ENCODE assay signal across 13 cellular contexts in the genomic region with DNA sequence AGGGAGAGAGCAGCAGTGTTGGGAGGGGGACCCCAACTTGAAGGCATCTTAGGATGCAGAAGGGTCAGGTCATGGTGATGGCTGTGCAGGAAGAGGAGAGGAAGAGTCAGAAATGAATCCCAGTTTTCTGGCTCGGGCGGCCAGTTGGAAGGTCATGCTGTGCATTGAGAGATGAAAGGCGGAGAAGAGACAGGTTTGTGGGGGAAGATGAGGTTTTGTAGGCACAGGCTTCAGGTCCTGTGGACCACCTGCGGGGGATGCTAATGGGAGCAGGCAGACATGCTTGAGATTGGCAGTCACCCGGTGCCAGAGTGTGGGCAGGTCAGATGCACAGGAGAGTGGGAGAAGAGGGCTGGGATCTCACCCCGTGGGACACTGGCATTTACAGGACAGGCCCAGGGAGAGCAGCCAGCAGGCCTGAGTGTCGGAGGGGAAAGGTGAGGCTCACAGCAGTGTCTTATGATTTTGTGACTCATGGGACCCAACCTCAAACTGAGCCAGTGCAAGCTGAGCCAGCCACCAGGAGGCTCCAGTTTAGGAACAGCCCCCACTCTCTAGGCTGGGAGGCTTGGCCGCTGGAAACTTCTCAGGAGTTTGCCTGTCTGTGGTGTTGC. TPM values are rescaled to one million over a fixed set of nuclear protein-coding genes. Genes with fewer than 3 reads are reported as not detected.
DNase-seq lines count a peak whose midpoint lies in the region; ATAC-seq and TF ChIP-seq lines count a peak whose summit lies in the region.
"Had no signal": no experiment of that assay in that cellular context is flagged by ENCODE, and none has a peak within 500 bp of the region (broad histone marks: within the 10 kb centered on the region; RNA-seq: fewer than 3 reads in every experiment).

No MANE protein-coding gene starts in this region.

- POLR2A ChIA-PET in naive thymus-derived CD4-positive, alpha-beta T cell (lab: Charles Lee): no interaction called here

- TF ChIP-seq POLR2A in transverse colon (IDR thresholded peaks at IDR 0.05): no peak

- WGBS in transverse colon (ENCODE audit: low coverage in 1 of 2), 2 donors: 86 to 93% methylated on average over 7 to 8 of the region's 8 CpGs

- TF ChIP-seq EP300 in transverse colon (IDR thresholded peaks at IDR 0.05; ENCODE audit: low read depth): no peak

- H3K36me3 Mint-ChIP-seq in naive thymus-derived CD4-positive, alpha-beta T cell: no peaks in the 10 kb centered on the region
- H3K36me3 Mint-ChIP-seq: activated CD4-positive, alpha-beta memory T cell treated with anti-CD3 and anti-CD28 coated beads for 36 hours; activated naive CD4-positive, alpha-beta T cell treated with anti-CD3 and anti-CD28 coated beads, Interleukin-2, amount 50 U/mL, for 24 hours; IgD-negative memory B cell had no signal

- H3K4me3 ChIP-seq in MG63: no peak overlapping the region
- no peak overlapping the region for H3K4me3 ChIP-seq in naive thymus-derived CD4-positive, alpha-beta T cell (ENCODE audit: low read length)
- H3K4me3 ChIP-seq in transverse colon: no peak overlapping the region
- H3K4me3 ChIP-seq: skin epidermis had no signal

- intact Hi-C loops in naive thymus-derived CD4-positive, alpha-beta T cell (cut with micrococcal nuclease): no loop called here
- intact Hi-C loops in transverse colon (cut with DNase I; ENCODE audit: low total_unique reads): no loop called here

- in situ Hi-C loops in transverse colon (cut with MboI; ENCODE audit: low pct_ligation_motif_present in 1 of 4, low pct_unique_long_range_greater_than_20kb in 1 of 4, low sequenced_read_pairs in 3 of 4): no loop called here

- peak; percentile 42 for ATAC-seq in esophagus mucosa
- peak; percentile 22 for ATAC-seq in naive thymus-derived CD4-positive, alpha-beta T cell
- no peak for ATAC-seq in HG03378 (IDR thresholded peaks at IDR 0.05; ENCODE audit: unreplicated experiment)

- no peaks in the 10 kb centered on the region for H3K36me3 ChIP-seq in MG63
- no peaks in the 10 kb centered on the region for H3K36me3 ChIP-seq in naive thymus-derived CD4-positive, alpha-beta T cell (ENCODE audit: control insufficient read depth in 2 of 3, insufficient read depth in 3 of 3, low read length in 3 of 3)
- H3K36me3 ChIP-seq in transverse colon: no peaks in the 10 kb centered on the region

- H3K4me3 Mint-ChIP-seq in naive thymus-derived CD4-positive, alpha-beta T cell: no peak overlapping the region
- H3K4me3 Mint-ChIP-seq: activated CD4-positive, alpha-beta memory T cell treated with anti-CD3 and anti-CD28 coated beads for 36 hours; activated naive CD4-positive, alpha-beta T cell treated with anti-CD3 and anti-CD28 coated beads, Interleukin-2, amount 50 U/mL, for 24 hours; IgD-negative memory B cell had no signal

- H3K27me3 Mint-ChIP-seq in naive thymus-derived CD4-positive, alpha-beta T cell: peaks cover 0 to 3% (median 0%) of the 10 kb centered on the region in 5 donors
- H3K27me3 Mint-ChIP-seq: activated CD4-positive, alpha-beta memory T cell treated with anti-CD3 and anti-CD28 coated beads for 36 hours; activated naive CD4-positive, alpha-beta T cell treated with anti-CD3 and anti-CD28 coated beads, Interleukin-2, amount 50 U/mL, for 24 hours had no signal

- H3K27me3 ChIP-seq in MG63 (no peaks in the 10 kb centered on the region), transverse colon (no peaks in the 10 kb centered on the region)
- no peaks in the 10 kb centered on the region for H3K27me3 ChIP-seq in naive thymus-derived CD4-positive, alpha-beta T cell (ENCODE audit: control insufficient read depth in 2 of 2, insufficient read depth in 2 of 2, low read length in 2 of 2)

- peak overlapping the region in 1 of 9 donors; percentile 33 for H3K27ac Mint-ChIP-seq in naive thymus-derived CD4-positive, alpha-beta T cell
- H3K27ac Mint-ChIP-seq: activated CD4-positive, alpha-beta memory T cell treated with anti-CD3 and anti-CD28 coated beads for 36 hours; activated naive CD4-positive, alpha-beta T cell treated with anti-CD3 and anti-CD28 coated beads, Interleukin-2, amount 50 U/mL, for 24 hours; IgD-negative memory B cell had no signal

- CTCF ChIA-PET in naive thymus-derived CD4-positive, alpha-beta T cell (lab: Charles Lee): no interaction called here

- no peak for TF ChIP-seq CTCF in transverse colon (IDR thresholded peaks at IDR 0.05)

- H3K4me1 Mint-ChIP-seq in naive thymus-derived CD4-positive, alpha-beta T cell: peaks cover 0 to 16% (median 13%) of the 10 kb centered on the region in 7 donors
- H3K4me1 Mint-ChIP-seq: IgD-negative memory B cell had no signal

- peak; percentile 21 for DNase-seq in EL
- peak; percentile 2 for DNase-seq in MG63
- DNase-seq in naive thymus-derived CD4-positive, alpha-beta T cell: no peak
- no peak for DNase-seq in nucleus accumbens (lab: John Stamatoyannopoulos, UW)
- no peak for DNase-seq in NCI-H226
- DNase-seq in transverse colon: no peak
- DNase-seq: activated CD4-positive, alpha-beta memory T cell treated with anti-CD3 and anti-CD28 coated beads for 36 hours; NCI-H1930 had no signal

- H3K27ac ChIP-seq in naive thymus-derived CD4-positive, alpha-beta T cell (ENCODE audit: low read depth, low read length): no peak overlapping the region
- H3K27ac ChIP-seq in transverse colon: no peak overlapping the region

- peaks cover 0 to 6% of the 10 kb centered on the region in 2 donors for H3K4me1 ChIP-seq in naive thymus-derived CD4-positive, alpha-beta T cell (ENCODE audit: control insufficient read depth in 2 of 2, insufficient read depth in 2 of 2, low read length in 2 of 2)
- H3K4me1 ChIP-seq in transverse colon: peaks cover 0 to 23% (median 6%) of the 10 kb centered on the region in 4 donors

- no peaks in the 10 kb centered on the region for H3K9me3 Mint-ChIP-seq in naive thymus-derived CD4-positive, alpha-beta T cell
- H3K9me3 Mint-ChIP-seq: activated CD4-positive, alpha-beta memory T cell treated with anti-CD3 and anti-CD28 coated beads for 36 hours; activated naive CD4-positive, alpha-beta T cell treated with anti-CD3 and anti-CD28 coated beads, Interleukin-2, amount 50 U/mL, for 24 hours had no signal

- H3K9me3 ChIP-seq in MG63: no peaks in the 10 kb centered on the region
- H3K9me3 ChIP-seq in naive thymus-derived CD4-positive, alpha-beta T cell (ENCODE audit: control insufficient read depth in 2 of 3, low read length in 3 of 3): no peaks in the 10 kb centered on the region
- H3K9me3 ChIP-seq in transverse colon: no peaks in the 10 kb centered on the region

RNA-seq across cellular contexts. Expression of a gene that starts 17.5 kb away (rescaled TPM):
- 0.36 and 87.7 TPM in 2 replicates for total RNA-seq in MG63 (2014; rRNA removed; shearing (Covaris generic); ENCODE audit: low replicate concordance)
- total RNA-seq in esophagus mucosa (10.1 TPM), transverse colon (100 to 1,000 TPM in 1 of 4 donors, 10 to 100 TPM in 2, 1 to 10 TPM in 1; 7.9 to 193 (median 13.3) TPM)
- total RNA-seq in naive thymus-derived CD4-positive, alpha-beta T cell: 10 to 100 TPM in 4 of 5 experiments, 1 to 10 TPM in 1; 6.7 to 17.8 (median 14.1) TPM
- polyA plus RNA-seq in naive thymus-derived CD4-positive, alpha-beta T cell: 1 to 10 TPM; 3.0 to 3.3 TPM

Comparison
In these comparisons a context has a peak if more than half of its experiments do, and no peak if none do; other contexts are left out.
1. DNase-seq: peak in EL (single experiment) and MG63 (single experiment); none in naive thymus-derived CD4-positive, alpha-beta T cell (0 of 9), nucleus accumbens (0 of 56), NCI-H226 (single experiment) and transverse colon (single experiment).